1 cellular context compared by ENCODE assay signal in the genomic region with DNA sequence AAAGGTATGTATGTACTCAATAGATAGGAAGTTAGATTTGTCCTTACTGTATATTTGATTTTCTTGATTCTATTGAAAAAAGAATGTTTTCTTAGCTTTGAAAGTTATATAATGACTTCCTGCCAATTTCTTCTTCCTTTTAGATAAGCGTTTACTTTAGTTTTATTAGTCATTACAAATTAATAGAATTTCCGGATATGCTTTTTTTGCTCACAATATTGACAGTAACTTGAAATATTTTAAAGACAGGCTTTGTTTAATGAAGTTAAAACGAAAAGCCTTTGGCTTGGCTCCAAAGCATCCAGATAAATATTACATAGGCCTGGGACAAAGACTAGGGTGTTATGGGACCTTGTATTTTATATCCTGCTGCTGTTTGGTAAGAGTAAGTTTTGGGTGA.
TF ChIP-seq lines count a peak whose summit lies in the region.

No MANE protein-coding gene starts in this region.

TF ChIP-seq in HepG2, 621 proteins besides CTCF, POLR2A, EP300 and RAD21:
- TF ChIP-seq ZNF256 (CRISPR knock-in tag; conservative IDR thresholded peaks at IDR 0.05) (no peak), NFIC (IDR thresholded peaks at IDR 0.05; ENCODE audit: low read length) (peak; percentile 60; the same call in 1 of the 2 replicates), HDAC2 (CRISPR knock-in tag; IDR thresholded peaks at IDR 0.05) (no peak), ZNF225 (CRISPR knock-in tag; IDR thresholded peaks at IDR 0.05) (no peak), SAP130 (CRISPR knock-in tag; IDR thresholded peaks at IDR 0.05; ENCODE audit: low read depth) (0 out of 2 replicates have a peak, but pooled peaks have one; percentile 17), HNRNPLL (IDR thresholded peaks at IDR 0.05; ENCODE audit: low read depth, low read length, poor library complexity, severe bottlenecking) (no peak), RFX1 (IDR thresholded peaks at IDR 0.05) (no peak), KLF15 (CRISPR knock-in tag; IDR thresholded peaks at IDR 0.05; ENCODE audit: borderline replicate concordance) (no peak), NCOA2 (CRISPR knock-in tag; IDR thresholded peaks at IDR 0.05) (peak; percentile 77), ATF7-NPFF (CRISPR knock-in tag; IDR thresholded peaks at IDR 0.05; ENCODE audit: low read depth) (no peak), TCF7 (IDR thresholded peaks at IDR 0.05; ENCODE audit: low read depth) (0 out of 2 replicates have a peak, but pooled peaks have one; percentile 37), ZNF709 (CRISPR knock-in tag; IDR thresholded peaks at IDR 0.05) (no peak), ZNF564 (CRISPR knock-in tag; IDR thresholded peaks at IDR 0.05) (no peak), SOX13 (IDR thresholded peaks at IDR 0.05) (no peak), SOX13 (CRISPR knock-in tag; conservative IDR thresholded peaks at IDR 0.05 in 1 of 2, IDR thresholded peaks at IDR 0.05 in 1 of 2) (peak in 1 of 2 experiments; percentile 36; a peak in 1 of 4 replicates), MAF1 (CRISPR knock-in tag; IDR thresholded peaks at IDR 0.05; ENCODE audit: borderline replicate concordance) (no peak), MED1 (CRISPR knock-in tag; IDR thresholded peaks at IDR 0.05) (peak; percentile 46), CREM (IDR thresholded peaks at IDR 0.05) (peak; percentile 52), CREM (CRISPR knock-in tag; IDR thresholded peaks at IDR 0.05) (no peak), FOXA3 (CRISPR knock-in tag; IDR thresholded peaks at IDR 0.05) (peak; percentile 25; the same call in 1 of the 2 replicates), CHCHD3 (CRISPR knock-in tag; IDR thresholded peaks at IDR 0.05) (no peak), GATAD2A (CRISPR knock-in tag; IDR thresholded peaks at IDR 0.05) (0 out of 2 replicates have a peak, but pooled peaks have one; percentile 15), ZSCAN29 (CRISPR knock-in tag; conservative IDR thresholded peaks at IDR 0.05) (no peak), NR2F6 (IDR thresholded peaks at IDR 0.05) (no peak), NR2F6 (CRISPR knock-in tag; IDR thresholded peaks at IDR 0.05) (0 out of 2 replicates have a peak, but pooled peaks have one; percentile 8), ZNF329 (CRISPR knock-in tag; IDR thresholded peaks at IDR 0.05; ENCODE audit: low read depth) (no peak), SMAD9 (CRISPR knock-in tag; IDR thresholded peaks at IDR 0.05) (no peak), ISL2 (CRISPR knock-in tag; IDR thresholded peaks at IDR 0.05) (peak; percentile 57; the same call in 1 of the 2 replicates), PPARG (CRISPR knock-in tag; conservative IDR thresholded peaks at IDR 0.05) (0 out of 2 replicates have a peak, but pooled peaks have one; percentile 16)
- TF ChIP-seq, protein P1, sequence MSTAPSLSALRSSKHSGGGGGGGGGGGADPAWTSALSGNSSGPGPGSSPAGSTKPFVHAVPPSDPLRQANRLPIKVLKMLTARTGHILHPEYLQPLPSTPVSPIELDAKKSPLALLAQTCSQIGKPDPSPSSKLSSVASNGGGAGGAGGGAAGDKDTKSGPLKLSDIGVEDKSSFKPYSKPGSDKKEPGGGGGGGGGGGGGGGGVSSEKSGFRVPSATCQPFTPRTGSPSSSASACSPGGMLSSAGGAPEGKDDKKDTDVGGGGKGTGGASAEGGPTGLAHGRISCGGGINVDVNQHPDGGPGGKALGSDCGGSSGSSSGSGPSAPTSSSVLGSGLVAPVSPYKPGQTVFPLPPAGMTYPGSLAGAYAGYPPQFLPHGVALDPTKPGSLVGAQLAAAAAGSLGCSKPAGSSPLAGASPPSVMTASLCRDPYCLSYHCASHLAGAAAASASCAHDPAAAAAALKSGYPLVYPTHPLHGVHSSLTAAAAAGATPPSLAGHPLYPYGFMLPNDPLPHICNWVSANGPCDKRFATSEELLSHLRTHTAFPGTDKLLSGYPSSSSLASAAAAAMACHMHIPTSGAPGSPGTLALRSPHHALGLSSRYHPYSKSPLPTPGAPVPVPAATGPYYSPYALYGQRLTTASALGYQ (CRISPR knock-in tag; IDR thresholded peaks at IDR 0.05), result no peak
- TF ChIP-seq, protein P2, sequence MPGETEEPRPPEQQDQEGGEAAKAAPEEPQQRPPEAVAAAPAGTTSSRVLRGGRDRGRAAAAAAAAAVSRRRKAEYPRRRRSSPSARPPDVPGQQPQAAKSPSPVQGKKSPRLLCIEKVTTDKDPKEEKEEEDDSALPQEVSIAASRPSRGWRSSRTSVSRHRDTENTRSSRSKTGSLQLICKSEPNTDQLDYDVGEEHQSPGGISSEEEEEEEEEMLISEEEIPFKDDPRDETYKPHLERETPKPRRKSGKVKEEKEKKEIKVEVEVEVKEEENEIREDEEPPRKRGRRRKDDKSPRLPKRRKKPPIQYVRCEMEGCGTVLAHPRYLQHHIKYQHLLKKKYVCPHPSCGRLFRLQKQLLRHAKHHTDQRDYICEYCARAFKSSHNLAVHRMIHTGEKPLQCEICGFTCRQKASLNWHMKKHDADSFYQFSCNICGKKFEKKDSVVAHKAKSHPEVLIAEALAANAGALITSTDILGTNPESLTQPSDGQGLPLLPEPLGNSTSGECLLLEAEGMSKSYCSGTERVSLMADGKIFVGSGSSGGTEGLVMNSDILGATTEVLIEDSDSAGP (CRISPR knock-in tag; IDR thresholded peaks at IDR 0.05; ENCODE audit: borderline replicate concordance), result no peak
- TF ChIP-seq, protein P3, sequence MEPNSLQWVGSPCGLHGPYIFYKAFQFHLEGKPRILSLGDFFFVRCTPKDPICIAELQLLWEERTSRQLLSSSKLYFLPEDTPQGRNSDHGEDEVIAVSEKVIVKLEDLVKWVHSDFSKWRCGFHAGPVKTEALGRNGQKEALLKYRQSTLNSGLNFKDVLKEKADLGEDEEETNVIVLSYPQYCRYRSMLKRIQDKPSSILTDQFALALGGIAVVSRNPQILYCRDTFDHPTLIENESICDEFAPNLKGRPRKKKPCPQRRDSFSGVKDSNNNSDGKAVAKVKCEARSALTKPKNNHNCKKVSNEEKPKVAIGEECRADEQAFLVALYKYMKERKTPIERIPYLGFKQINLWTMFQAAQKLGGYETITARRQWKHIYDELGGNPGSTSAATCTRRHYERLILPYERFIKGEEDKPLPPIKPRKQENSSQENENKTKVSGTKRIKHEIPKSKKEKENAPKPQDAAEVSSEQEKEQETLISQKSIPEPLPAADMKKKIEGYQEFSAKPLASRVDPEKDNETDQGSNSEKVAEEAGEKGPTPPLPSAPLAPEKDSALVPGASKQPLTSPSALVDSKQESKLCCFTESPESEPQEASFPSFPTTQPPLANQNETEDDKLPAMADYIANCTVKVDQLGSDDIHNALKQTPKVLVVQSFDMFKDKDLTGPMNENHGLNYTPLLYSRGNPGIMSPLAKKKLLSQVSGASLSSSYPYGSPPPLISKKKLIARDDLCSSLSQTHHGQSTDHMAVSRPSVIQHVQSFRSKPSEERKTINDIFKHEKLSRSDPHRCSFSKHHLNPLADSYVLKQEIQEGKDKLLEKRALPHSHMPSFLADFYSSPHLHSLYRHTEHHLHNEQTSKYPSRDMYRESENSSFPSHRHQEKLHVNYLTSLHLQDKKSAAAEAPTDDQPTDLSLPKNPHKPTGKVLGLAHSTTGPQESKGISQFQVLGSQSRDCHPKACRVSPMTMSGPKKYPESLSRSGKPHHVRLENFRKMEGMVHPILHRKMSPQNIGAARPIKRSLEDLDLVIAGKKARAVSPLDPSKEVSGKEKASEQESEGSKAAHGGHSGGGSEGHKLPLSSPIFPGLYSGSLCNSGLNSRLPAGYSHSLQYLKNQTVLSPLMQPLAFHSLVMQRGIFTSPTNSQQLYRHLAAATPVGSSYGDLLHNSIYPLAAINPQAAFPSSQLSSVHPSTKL (CRISPR knock-in tag; IDR thresholded peaks at IDR 0.05), result peak; percentile 27; the same call in 1 of the 2 replicates
- TF ChIP-seq, protein P4, sequence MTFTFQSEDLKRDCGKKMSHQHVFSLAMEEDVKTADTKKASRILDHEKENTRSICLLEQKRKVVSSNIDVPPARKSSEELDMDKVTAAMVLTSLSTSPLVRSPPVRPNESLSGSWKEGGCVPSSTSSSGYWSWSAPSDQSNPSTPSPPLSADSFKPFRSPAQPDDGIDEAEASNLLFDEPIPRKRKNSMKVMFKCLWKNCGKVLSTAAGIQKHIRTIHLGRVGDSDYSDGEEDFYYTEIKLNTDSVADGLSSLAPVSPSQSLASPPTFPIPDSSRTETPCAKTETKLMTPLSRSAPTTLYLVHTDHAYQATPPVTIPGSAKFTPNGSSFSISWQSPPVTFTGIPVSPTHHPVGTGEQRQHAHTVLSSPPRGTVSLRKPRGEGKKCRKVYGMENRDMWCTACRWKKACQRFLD (CRISPR knock-in tag; IDR thresholded peaks at IDR 0.05; ENCODE audit: borderline replicate concordance), result no peak
- TF ChIP-seq, protein P5, sequence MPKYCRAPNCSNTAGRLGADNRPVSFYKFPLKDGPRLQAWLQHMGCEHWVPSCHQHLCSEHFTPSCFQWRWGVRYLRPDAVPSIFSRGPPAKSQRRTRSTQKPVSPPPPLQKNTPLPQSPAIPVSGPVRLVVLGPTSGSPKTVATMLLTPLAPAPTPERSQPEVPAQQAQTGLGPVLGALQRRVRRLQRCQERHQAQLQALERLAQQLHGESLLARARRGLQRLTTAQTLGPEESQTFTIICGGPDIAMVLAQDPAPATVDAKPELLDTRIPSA (CRISPR knock-in tag; IDR thresholded peaks at IDR 0.05; ENCODE audit: borderline replicate concordance), result no peak
